In the genomic region with DNA sequence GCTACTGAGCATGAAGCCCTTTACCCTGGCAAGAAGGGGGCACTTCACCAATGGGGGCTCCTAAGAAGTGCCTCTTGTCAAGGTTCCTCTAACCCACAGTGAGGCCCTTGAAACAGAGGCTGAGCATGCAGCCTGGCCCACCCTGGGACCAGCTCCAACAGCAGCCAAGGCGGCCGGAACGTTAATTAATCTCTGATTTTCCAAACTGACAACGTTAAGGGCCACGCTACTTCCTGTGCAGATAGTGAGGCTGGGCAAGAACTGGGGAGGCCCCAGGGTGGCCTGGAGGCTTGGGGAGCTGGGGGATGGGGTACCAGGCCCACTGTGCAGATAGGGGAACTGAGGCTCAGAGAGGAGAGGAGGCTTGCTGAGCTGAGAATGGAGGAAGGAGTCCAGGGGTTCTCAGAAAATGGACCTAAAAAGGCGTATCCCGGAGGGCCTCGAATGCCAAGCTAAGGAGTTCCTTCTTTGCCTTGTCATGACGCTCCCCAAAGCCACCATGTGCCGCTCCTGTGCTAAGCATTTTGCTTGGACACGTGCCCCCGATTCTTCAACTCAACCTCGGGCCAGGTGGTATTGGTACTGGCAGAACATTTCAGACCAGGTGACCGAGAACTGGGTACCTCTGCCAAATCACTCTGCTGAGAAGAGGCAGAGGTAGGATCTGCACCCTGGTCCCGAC, we compare ENCODE assay signal across 3 cellular contexts.
TF ChIP-seq lines count a peak whose summit lies in the region.

No MANE protein-coding gene starts in this region.

TF ChIP-seq in SK-N-SH, 30 proteins besides CTCF, POLR2A, EP300 and RAD21 (continued from another document):
- TF ChIP-seq, protein P1, sequence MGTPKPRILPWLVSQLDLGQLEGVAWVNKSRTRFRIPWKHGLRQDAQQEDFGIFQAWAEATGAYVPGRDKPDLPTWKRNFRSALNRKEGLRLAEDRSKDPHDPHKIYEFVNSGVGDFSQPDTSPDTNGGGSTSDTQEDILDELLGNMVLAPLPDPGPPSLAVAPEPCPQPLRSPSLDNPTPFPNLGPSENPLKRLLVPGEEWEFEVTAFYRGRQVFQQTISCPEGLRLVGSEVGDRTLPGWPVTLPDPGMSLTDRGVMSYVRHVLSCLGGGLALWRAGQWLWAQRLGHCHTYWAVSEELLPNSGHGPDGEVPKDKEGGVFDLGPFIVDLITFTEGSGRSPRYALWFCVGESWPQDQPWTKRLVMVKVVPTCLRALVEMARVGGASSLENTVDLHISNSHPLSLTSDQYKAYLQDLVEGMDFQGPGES (IDR thresholded peaks at IDR 0.05; ENCODE audit: low read depth, low read length) = no peak

TF ChIP-seq in SK-N-SH treated with all-trans-retinoic acid at 6 μM for 48 hours, 23 proteins besides CTCF, POLR2A, EP300 and RAD21:
- TF ChIP-seq, protein P2, sequence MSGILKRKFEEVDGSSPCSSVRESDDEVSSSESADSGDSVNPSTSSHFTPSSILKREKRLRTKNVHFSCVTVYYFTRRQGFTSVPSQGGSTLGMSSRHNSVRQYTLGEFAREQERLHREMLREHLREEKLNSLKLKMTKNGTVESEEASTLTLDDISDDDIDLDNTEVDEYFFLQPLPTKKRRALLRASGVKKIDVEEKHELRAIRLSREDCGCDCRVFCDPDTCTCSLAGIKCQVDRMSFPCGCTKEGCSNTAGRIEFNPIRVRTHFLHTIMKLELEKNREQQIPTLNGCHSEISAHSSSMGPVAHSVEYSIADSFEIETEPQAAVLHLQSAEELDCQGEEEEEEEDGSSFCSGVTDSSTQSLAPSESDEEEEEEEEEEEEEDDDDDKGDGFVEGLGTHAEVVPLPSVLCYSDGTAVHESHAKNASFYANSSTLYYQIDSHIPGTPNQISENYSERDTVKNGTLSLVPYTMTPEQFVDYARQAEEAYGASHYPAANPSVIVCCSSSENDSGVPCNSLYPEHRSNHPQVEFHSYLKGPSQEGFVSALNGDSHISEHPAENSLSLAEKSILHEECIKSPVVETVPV (CRISPR knock-in tag; IDR thresholded peaks at IDR 0.05) = no peak
TF ChIP-seq in SK-N-SH treated with all-trans-retinoic acid at 6 μM for 48 hours: peak in this region for 0.

TF ChIP-seq in K562, 482 proteins besides CTCF, POLR2A, EP300 and RAD21 (continued from another document and continues in another):
- TF ChIP-seq, protein P3, sequence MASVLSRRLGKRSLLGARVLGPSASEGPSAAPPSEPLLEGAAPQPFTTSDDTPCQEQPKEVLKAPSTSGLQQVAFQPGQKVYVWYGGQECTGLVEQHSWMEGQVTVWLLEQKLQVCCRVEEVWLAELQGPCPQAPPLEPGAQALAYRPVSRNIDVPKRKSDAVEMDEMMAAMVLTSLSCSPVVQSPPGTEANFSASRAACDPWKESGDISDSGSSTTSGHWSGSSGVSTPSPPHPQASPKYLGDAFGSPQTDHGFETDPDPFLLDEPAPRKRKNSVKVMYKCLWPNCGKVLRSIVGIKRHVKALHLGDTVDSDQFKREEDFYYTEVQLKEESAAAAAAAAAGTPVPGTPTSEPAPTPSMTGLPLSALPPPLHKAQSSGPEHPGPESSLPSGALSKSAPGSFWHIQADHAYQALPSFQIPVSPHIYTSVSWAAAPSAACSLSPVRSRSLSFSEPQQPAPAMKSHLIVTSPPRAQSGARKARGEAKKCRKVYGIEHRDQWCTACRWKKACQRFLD (CRISPR knock-in tag; IDR thresholded peaks at IDR 0.05) = 0 out of 2 replicates have a peak, but pooled peaks have one; percentile 12
- TF ChIP-seq ZNF696 (CRISPR knock-in tag; conservative IDR thresholded peaks at IDR 0.05) (no peak), ZC3H11A (IDR thresholded peaks at IDR 0.05; ENCODE audit: low read depth, low read length) (no peak), RBM39 (optimal IDR thresholded peaks at IDR 0.05; ENCODE audit: low read depth, low read length) (no peak), NFATC3 (IDR thresholded peaks at IDR 0.05) (no peak), NCOA6 (IDR thresholded peaks at IDR 0.05) (no peak), HNRNPLL (IDR thresholded peaks at IDR 0.05; ENCODE audit: low read depth, low read length, poor library complexity, severe bottlenecking) (no peak), ZNF124 (CRISPR knock-in tag; IDR thresholded peaks at IDR 0.05) (no peak), ZNF384 (IDR thresholded peaks at IDR 0.05; ENCODE audit: low read depth, low read length) (no peak), MCM2 (IDR thresholded peaks at IDR 0.05; ENCODE audit: low read depth) (no peak), JUN (IDR thresholded peaks at IDR 0.05; ENCODE audit: borderline replicate concordance, low read depth, low read length) (no peak), JUN (CRISPR knock-in tag; IDR thresholded peaks at IDR 0.05; ENCODE audit: borderline replicate concordance) (no peak), SAP30 (IDR thresholded peaks at IDR 0.05; ENCODE audit: borderline replicate concordance, insufficient read depth, low read depth, low read length, poor library complexity, severe bottlenecking) (no peak), MAZ (CRISPR knock-in tag; conservative IDR thresholded peaks at IDR 0.05 in 1 of 2, IDR thresholded peaks at IDR 0.05 in 1 of 2) (0 out of 4 replicates have a peak, but pooled peaks of 1 of the 2 experiments have one; percentile 3)
- TF ChIP-seq, protein P4, sequence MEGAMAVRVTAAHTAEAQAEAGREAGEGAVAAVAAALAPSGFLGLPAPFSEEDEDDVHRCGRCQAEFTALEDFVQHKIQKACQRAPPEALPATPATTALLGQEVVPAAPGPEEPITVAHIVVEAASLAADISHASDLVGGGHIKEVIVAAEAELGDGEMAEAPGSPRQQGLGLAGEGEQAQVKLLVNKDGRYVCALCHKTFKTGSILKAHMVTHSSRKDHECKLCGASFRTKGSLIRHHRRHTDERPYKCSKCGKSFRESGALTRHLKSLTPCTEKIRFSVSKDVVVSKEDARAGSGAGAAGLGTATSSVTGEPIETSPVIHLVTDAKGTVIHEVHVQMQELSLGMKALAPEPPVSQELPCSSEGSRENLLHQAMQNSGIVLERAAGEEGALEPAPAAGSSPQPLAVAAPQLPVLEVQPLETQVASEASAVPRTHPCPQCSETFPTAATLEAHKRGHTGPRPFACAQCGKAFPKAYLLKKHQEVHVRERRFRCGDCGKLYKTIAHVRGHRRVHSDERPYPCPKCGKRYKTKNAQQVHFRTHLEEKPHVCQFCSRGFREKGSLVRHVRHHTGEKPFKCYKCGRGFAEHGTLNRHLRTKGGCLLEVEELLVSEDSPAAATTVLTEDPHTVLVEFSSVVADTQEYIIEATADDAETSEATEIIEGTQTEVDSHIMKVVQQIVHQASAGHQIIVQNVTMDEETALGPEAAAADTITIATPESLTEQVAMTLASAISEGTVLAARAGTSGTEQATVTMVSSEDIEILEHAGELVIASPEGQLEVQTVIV (CRISPR knock-in tag; IDR thresholded peaks at IDR 0.05; ENCODE audit: borderline replicate concordance) = no peak
- TF ChIP-seq, protein P5, sequence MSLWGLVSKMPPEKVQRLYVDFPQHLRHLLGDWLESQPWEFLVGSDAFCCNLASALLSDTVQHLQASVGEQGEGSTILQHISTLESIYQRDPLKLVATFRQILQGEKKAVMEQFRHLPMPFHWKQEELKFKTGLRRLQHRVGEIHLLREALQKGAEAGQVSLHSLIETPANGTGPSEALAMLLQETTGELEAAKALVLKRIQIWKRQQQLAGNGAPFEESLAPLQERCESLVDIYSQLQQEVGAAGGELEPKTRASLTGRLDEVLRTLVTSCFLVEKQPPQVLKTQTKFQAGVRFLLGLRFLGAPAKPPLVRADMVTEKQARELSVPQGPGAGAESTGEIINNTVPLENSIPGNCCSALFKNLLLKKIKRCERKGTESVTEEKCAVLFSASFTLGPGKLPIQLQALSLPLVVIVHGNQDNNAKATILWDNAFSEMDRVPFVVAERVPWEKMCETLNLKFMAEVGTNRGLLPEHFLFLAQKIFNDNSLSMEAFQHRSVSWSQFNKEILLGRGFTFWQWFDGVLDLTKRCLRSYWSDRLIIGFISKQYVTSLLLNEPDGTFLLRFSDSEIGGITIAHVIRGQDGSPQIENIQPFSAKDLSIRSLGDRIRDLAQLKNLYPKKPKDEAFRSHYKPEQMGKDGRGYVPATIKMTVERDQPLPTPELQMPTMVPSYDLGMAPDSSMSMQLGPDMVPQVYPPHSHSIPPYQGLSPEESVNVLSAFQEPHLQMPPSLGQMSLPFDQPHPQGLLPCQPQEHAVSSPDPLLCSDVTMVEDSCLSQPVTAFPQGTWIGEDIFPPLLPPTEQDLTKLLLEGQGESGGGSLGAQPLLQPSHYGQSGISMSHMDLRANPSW (CRISPR knock-in tag; IDR thresholded peaks at IDR 0.05) = no peak
- TF ChIP-seq, protein P6, sequence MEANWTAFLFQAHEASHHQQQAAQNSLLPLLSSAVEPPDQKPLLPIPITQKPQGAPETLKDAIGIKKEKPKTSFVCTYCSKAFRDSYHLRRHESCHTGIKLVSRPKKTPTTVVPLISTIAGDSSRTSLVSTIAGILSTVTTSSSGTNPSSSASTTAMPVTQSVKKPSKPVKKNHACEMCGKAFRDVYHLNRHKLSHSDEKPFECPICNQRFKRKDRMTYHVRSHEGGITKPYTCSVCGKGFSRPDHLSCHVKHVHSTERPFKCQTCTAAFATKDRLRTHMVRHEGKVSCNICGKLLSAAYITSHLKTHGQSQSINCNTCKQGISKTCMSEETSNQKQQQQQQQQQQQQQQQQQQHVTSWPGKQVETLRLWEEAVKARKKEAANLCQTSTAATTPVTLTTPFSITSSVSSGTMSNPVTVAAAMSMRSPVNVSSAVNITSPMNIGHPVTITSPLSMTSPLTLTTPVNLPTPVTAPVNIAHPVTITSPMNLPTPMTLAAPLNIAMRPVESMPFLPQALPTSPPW (CRISPR knock-in tag; IDR thresholded peaks at IDR 0.05) = no peak
- TF ChIP-seq, protein P7, sequence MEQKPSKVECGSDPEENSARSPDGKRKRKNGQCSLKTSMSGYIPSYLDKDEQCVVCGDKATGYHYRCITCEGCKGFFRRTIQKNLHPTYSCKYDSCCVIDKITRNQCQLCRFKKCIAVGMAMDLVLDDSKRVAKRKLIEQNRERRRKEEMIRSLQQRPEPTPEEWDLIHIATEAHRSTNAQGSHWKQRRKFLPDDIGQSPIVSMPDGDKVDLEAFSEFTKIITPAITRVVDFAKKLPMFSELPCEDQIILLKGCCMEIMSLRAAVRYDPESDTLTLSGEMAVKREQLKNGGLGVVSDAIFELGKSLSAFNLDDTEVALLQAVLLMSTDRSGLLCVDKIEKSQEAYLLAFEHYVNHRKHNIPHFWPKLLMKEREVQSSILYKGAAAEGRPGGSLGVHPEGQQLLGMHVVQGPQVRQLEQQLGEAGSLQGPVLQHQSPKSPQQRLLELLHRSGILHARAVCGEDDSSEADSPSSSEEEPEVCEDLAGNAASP (IDR thresholded peaks at IDR 0.05) = no peak
- TF ChIP-seq, protein P8, sequence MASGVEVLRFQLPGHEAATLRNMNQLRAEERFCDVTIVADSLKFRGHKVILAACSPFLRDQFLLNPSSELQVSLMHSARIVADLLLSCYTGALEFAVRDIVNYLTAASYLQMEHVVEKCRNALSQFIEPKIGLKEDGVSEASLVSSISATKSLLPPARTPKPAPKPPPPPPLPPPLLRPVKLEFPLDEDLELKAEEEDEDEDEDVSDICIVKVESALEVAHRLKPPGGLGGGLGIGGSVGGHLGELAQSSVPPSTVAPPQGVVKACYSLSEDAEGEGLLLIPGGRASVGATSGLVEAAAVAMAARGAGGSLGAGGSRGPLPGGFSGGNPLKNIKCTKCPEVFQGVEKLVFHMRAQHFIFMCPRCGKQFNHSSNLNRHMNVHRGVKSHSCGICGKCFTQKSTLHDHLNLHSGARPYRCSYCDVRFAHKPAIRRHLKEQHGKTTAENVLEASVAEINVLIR (CRISPR knock-in tag; IDR thresholded peaks at IDR 0.05) = no peak
- TF ChIP-seq, protein P9, sequence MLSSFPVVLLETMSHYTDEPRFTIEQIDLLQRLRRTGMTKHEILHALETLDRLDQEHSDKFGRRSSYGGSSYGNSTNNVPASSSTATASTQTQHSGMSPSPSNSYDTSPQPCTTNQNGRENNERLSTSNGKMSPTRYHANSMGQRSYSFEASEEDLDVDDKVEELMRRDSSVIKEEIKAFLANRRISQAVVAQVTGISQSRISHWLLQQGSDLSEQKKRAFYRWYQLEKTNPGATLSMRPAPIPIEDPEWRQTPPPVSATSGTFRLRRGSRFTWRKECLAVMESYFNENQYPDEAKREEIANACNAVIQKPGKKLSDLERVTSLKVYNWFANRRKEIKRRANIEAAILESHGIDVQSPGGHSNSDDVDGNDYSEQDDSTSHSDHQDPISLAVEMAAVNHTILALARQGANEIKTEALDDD (IDR thresholded peaks at IDR 0.05) = no peak
- TF ChIP-seq, protein P10, sequence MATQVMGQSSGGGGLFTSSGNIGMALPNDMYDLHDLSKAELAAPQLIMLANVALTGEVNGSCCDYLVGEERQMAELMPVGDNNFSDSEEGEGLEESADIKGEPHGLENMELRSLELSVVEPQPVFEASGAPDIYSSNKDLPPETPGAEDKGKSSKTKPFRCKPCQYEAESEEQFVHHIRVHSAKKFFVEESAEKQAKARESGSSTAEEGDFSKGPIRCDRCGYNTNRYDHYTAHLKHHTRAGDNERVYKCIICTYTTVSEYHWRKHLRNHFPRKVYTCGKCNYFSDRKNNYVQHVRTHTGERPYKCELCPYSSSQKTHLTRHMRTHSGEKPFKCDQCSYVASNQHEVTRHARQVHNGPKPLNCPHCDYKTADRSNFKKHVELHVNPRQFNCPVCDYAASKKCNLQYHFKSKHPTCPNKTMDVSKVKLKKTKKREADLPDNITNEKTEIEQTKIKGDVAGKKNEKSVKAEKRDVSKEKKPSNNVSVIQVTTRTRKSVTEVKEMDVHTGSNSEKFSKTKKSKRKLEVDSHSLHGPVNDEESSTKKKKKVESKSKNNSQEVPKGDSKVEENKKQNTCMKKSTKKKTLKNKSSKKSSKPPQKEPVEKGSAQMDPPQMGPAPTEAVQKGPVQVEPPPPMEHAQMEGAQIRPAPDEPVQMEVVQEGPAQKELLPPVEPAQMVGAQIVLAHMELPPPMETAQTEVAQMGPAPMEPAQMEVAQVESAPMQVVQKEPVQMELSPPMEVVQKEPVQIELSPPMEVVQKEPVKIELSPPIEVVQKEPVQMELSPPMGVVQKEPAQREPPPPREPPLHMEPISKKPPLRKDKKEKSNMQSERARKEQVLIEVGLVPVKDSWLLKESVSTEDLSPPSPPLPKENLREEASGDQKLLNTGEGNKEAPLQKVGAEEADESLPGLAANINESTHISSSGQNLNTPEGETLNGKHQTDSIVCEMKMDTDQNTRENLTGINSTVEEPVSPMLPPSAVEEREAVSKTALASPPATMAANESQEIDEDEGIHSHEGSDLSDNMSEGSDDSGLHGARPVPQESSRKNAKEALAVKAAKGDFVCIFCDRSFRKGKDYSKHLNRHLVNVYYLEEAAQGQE (CRISPR knock-in tag; IDR thresholded peaks at IDR 0.05; ENCODE audit: low read depth) = no peak
- TF ChIP-seq, protein P11, sequence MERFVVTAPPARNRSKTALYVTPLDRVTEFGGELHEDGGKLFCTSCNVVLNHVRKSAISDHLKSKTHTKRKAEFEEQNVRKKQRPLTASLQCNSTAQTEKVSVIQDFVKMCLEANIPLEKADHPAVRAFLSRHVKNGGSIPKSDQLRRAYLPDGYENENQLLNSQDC (CRISPR knock-in tag; IDR thresholded peaks at IDR 0.05) = no peak
- TF ChIP-seq, protein P12, sequence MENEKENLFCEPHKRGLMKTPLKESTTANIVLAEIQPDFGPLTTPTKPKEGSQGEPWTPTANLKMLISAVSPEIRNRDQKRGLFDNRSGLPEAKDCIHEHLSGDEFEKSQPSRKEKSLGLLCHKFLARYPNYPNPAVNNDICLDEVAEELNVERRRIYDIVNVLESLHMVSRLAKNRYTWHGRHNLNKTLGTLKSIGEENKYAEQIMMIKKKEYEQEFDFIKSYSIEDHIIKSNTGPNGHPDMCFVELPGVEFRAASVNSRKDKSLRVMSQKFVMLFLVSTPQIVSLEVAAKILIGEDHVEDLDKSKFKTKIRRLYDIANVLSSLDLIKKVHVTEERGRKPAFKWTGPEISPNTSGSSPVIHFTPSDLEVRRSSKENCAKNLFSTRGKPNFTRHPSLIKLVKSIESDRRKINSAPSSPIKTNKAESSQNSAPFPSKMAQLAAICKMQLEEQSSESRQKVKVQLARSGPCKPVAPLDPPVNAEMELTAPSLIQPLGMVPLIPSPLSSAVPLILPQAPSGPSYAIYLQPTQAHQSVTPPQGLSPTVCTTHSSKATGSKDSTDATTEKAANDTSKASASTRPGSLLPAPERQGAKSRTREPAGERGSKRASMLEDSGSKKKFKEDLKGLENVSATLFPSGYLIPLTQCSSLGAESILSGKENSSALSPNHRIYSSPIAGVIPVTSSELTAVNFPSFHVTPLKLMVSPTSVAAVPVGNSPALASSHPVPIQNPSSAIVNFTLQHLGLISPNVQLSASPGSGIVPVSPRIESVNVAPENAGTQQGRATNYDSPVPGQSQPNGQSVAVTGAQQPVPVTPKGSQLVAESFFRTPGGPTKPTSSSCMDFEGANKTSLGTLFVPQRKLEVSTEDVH (IDR thresholded peaks at IDR 0.05; ENCODE audit: low read depth, partially characterized antibody) = no peak
